12 cellular contexts compared by ENCODE assay signal in genomic region chr2:12684471-12684936, GRCh38. TPM values are rescaled to one million over a fixed set of nuclear protein-coding genes. Genes with fewer than 3 reads are reported as not detected.
A peak's percentile ranks its signal among the peaks of the same experiment; 100 is the strongest.
DNase-seq lines count a peak whose midpoint lies in the region; ATAC-seq and TF ChIP-seq lines count a peak whose summit lies in the region.
"Had no signal": no experiment of that assay in that cellular context is flagged by ENCODE, and none has a peak within 500 bp of the region (broad histone marks: within the 10 kb centered on the region; RNA-seq: fewer than 3 reads in every experiment).

No MANE protein-coding gene starts in this region.

- no peaks in the 10 kb centered on the region for H3K36me3 ChIP-seq in brain microvascular endothelial cell (replicated peaks)

- peak; percentile 3 for DNase-seq in NCI-H345 (lab: John Stamatoyannopoulos, UW)
- no peak for DNase-seq in NCI-H345 treated with DMSO at 0.1 percent for 48 hours (lab: John Stamatoyannopoulos, UW; ENCODE audit: unreplicated experiment)
- DNase-seq in brain microvascular endothelial cell, result peak; percentile 14
- peak; percentile 23 for DNase-seq in kidney glomerular epithelial cell (lab: John Stamatoyannopoulos, UW)
- no peak for DNase-seq in type B pancreatic cell (ENCODE audit: extremely low spot score, unreplicated experiment)
- no peak for DNase-seq in KG1 (lab: John Stamatoyannopoulos, UW)
- DNase-seq in OCI-M2 (lab: John Stamatoyannopoulos, UW; ENCODE audit: unreplicated experiment), result no peak
- no peak for DNase-seq in T-helper 17 cell
- DNase-seq: testis had no signal

- no peak for TF ChIP-seq CTCF in brain microvascular endothelial cell (IDR thresholded peaks at IDR 0.05; ENCODE audit: low read depth, low read length, missing control alignments)
- no peak for TF ChIP-seq CTCF in type B pancreatic cell (conservative IDR thresholded peaks at IDR 0.05)

- H3K4me1 Mint-ChIP-seq in type B pancreatic cell (ENCODE audit: unreplicated experiment) (peaks cover 18% of the 10 kb centered on the region), T-helper 17 cell (peaks cover 9% of the 10 kb centered on the region)

- H3K27ac Mint-ChIP-seq in type B pancreatic cell (no peak overlapping the region), T-helper 17 cell (no peak overlapping the region)
- H3K27ac Mint-ChIP-seq: activated T-helper 2 cell treated with anti-CD3 and anti-CD28 coated beads, Interferon-gamma antibody, Interleukin-2, Interleukin-4, amounts not matched to agents 10 μg/mL and 5 μg/mL and 100 μg/mL, durations not matched to agents 14 hours and 24 hours and 36 hours; memory B cell had no signal

- no peak overlapping the region for H3K27ac ChIP-seq in brain microvascular endothelial cell
- H3K27ac ChIP-seq: A549, testis had no signal

- H3K27me3 ChIP-seq in brain microvascular endothelial cell (replicated peaks), result no peaks in the 10 kb centered on the region
- H3K27me3 ChIP-seq: testis had no signal

- in situ Hi-C loops in brain microvascular endothelial cell (cut with HindIII; ENCODE audit: low pct_ligation_motif_present, low sequenced_read_pairs), result no loop called here

- H3K27me3 Mint-ChIP-seq in type B pancreatic cell (no peaks in the 10 kb centered on the region), T-helper 17 cell (no peaks in the 10 kb centered on the region)

- no peaks in the 10 kb centered on the region for H3K9me3 ChIP-seq in T-helper 17 cell (ENCODE audit: control insufficient read depth, low read length, poor library complexity, severe bottlenecking)
- H3K9me3 ChIP-seq: A549, testis had no signal

- H3K4me3 Mint-ChIP-seq in type B pancreatic cell (peak overlapping the region; percentile 4), T-helper 17 cell (no peak overlapping the region)
- H3K4me3 Mint-ChIP-seq: memory B cell had no signal

- no peak overlapping the region for H3K4me3 ChIP-seq in brain microvascular endothelial cell (ENCODE audit: low read depth, low read length)
- H3K4me3 ChIP-seq: A549, testis had no signal

- no peaks in the 10 kb centered on the region for H3K9me3 Mint-ChIP-seq in type B pancreatic cell

- no peaks in the 10 kb centered on the region for H3K36me3 Mint-ChIP-seq in type B pancreatic cell
- H3K36me3 Mint-ChIP-seq in T-helper 17 cell (ENCODE audit: low read depth), result no peaks in the 10 kb centered on the region

- ATAC-seq in T-helper 17 cell, result no peak
- ATAC-seq: A549 had no signal

RNA-seq across cellular contexts. Expression of gene TRIB2, which starts 32.2 kb away (rescaled TPM):
- 40.1 and 90.9 TPM in 2 replicates for total RNA-seq in type B pancreatic cell (ENCODE audit: low replicate concordance)
- 100 to 1,000 TPM; 166 to 170 TPM for total RNA-seq in T-helper 17 cell

Comparison
In these comparisons a context has a peak if more than half of its experiments do, and no peak if none do; other contexts are left out.
1. DNase-seq: peak in NCI-H345 (single experiment), brain microvascular endothelial cell (single experiment) and kidney glomerular epithelial cell (single experiment); none in NCI-H345 treated with DMSO at 0.1 percent for 48 hours (single experiment), type B pancreatic cell (single experiment), KG1 (single experiment), OCI-M2 (single experiment) and T-helper 17 cell (0 of 3).